ENCODE assay signal across 22 cellular contexts in genomic region chr5:555058-555623, GRCh38. TPM values are rescaled to one million over a fixed set of nuclear protein-coding genes. Genes with fewer than 3 reads are reported as not detected.
DNase-seq lines count a peak whose midpoint lies in the region; ATAC-seq and TF ChIP-seq lines count a peak whose summit lies in the region.
"Had no signal": no experiment of that assay in that cellular context is flagged by ENCODE, and none has a peak within 500 bp of the region (broad histone marks: within the 10 kb centered on the region; RNA-seq: fewer than 3 reads in every experiment).

No MANE protein-coding gene starts in this region.

- H3K27ac ChIP-seq in colonic mucosa (no peak overlapping the region), osteoblast (ENCODE audit: low read depth, low read length) (no peak overlapping the region), PC-3 (ENCODE audit: low read length) (no peak overlapping the region)
- H3K27ac ChIP-seq: adrenal gland, neutrophil, testis had no signal

- H3K4me2 ChIP-seq in osteoblast (ENCODE audit: insufficient read depth, low read length) (no peak overlapping the region), PC-3 (ENCODE audit: low read length) (no peak overlapping the region)
- H3K4me2 ChIP-seq: hepatocyte had no signal

- ATAC-seq in GM18858 (IDR thresholded peaks at IDR 0.05; ENCODE audit: unreplicated experiment) = no peak
- no peak for ATAC-seq in PC-3
- ATAC-seq: activated T-helper 17 cell treated with anti-CD3 and anti-CD28 coated beads, Interleukin-2, amount 50 U/mL, for 72 hours; GM12878 had no signal

- no peak for TF ChIP-seq CTCF in BE2C (IDR thresholded peaks at IDR 0.05; ENCODE audit: low read depth, low read length)
- no peak for TF ChIP-seq CTCF in colonic mucosa (IDR thresholded peaks at IDR 0.05)
- TF ChIP-seq CTCF in osteoblast (IDR thresholded peaks at IDR 0.05; ENCODE audit: extremely low read depth, low read depth, low read length) = no peak
- no peak for TF ChIP-seq CTCF in PC-3 (conservative IDR thresholded peaks at IDR 0.05; ENCODE audit: low read depth, low read length)

- peak; percentile 9 for DNase-seq in BE2C
- peak; percentile 11 for DNase-seq in G401 (ENCODE audit: low spot score)
- peak; percentile 41 for DNase-seq in colonic mucosa
- peak; percentile 71 for DNase-seq in osteoblast (ENCODE audit: insufficient read length, low spot score, missing footprints)
- DNase-seq in DMS114 treated with DMSO at 0.1 percent for 48 hours (lab: John Stamatoyannopoulos, UW; ENCODE audit: unreplicated experiment) = no peak
- DNase-seq in hippocampal formation (lab: John Stamatoyannopoulos, UW) = no peak
- DNase-seq in PC-3 = no peak
- DNase-seq: activated CD4-positive, alpha-beta T cell treated with anti-CD3 and anti-CD28 coated beads, Interleukin-2, amount 50 U/mL, for 1 hour; AML-193; effector CD8-positive, alpha-beta T cell; GDM1; kidney glomerular epithelial cell; MG63; NCI-H1930; NCI-H446 treated with DMSO at 0.1 percent for 48 hours had no signal

- H3K4me1 ChIP-seq in BE2C (no peaks in the 10 kb centered on the region), colonic mucosa (no peaks in the 10 kb centered on the region), osteoblast (ENCODE audit: insufficient read depth, low read length) (no peaks in the 10 kb centered on the region), PC-3 (ENCODE audit: insufficient read depth, low read length) (no peaks in the 10 kb centered on the region)
- H3K4me1 ChIP-seq: adrenal gland, testis had no signal

- CTCF ChIA-PET in PC-3 (lab: Charles Lee) = no interaction called here

- in situ Hi-C loops in G401 (cut with HindIII; ENCODE audit: low sequenced_read_pairs) = no loop called here

- H3K4me3 ChIP-seq in BE2C (ENCODE audit: low read depth, low read length) (no peak overlapping the region), colonic mucosa (no peak overlapping the region), osteoblast (ENCODE audit: insufficient read depth, low read length) (no peak overlapping the region), PC-3 (ENCODE audit: low read length) (no peak overlapping the region)
- H3K4me3 ChIP-seq: adrenal gland, GM12878, hepatocyte, MG63, testis had no signal

- H3K9me2 ChIP-seq in PC-3 (replicated peaks; ENCODE audit: low read length) = no peaks in the 10 kb centered on the region

- H3K27me3 ChIP-seq in BE2C (peaks cover 3% of the 10 kb centered on the region), colonic mucosa (no peaks in the 10 kb centered on the region), osteoblast (ENCODE audit: insufficient read depth, low read length) (peaks cover 16% of the 10 kb centered on the region), PC-3 (ENCODE audit: low read length) (peaks cover 7% of the 10 kb centered on the region)
- H3K27me3 ChIP-seq: adrenal gland, hepatocyte, testis had no signal

- H4K20me1 ChIP-seq in osteoblast (ENCODE audit: insufficient read depth, low read length) = no peaks in the 10 kb centered on the region
- H4K20me1 ChIP-seq in PC-3 (ENCODE audit: low read length) = no peaks in the 10 kb centered on the region

- POLR2A ChIA-PET in PC-3 (lab: Charles Lee; ENCODE audit: unreplicated experiment) = no interaction called here

- H3K9ac ChIP-seq in colonic mucosa (ENCODE audit: low read depth in 2 of 2, low read length in 2 of 2) = no peak overlapping the region
- no peak overlapping the region for H3K9ac ChIP-seq in PC-3 (ENCODE audit: low read length)

- no TSS peak for BruUV-seq in PC-3 (replicated peaks; lab: Mats Ljungman, UMichigan)

- H3K36me3 ChIP-seq in BE2C = no peaks in the 10 kb centered on the region
- no peaks in the 10 kb centered on the region for H3K36me3 ChIP-seq in colonic mucosa
- H3K36me3 ChIP-seq in osteoblast (ENCODE audit: insufficient read depth, low read length) = no peaks in the 10 kb centered on the region
- no peaks in the 10 kb centered on the region for H3K36me3 ChIP-seq in PC-3 (ENCODE audit: low read depth, low read length)
- H3K36me3 ChIP-seq: adrenal gland, MG63, neutrophil had no signal

- no peaks in the 10 kb centered on the region for H3F3A ChIP-seq in PC-3 (ENCODE audit: low read length, unreplicated experiment)

- H3K9me3 ChIP-seq in BE2C = no peaks in the 10 kb centered on the region
- H3K9me3 ChIP-seq in colonic mucosa = no peaks in the 10 kb centered on the region
- H3K9me3 ChIP-seq in osteoblast (ENCODE audit: low read depth, low read length) = no peaks in the 10 kb centered on the region
- no peaks in the 10 kb centered on the region for H3K9me3 ChIP-seq in PC-3 (ENCODE audit: low read length)
- H3K9me3 ChIP-seq: adrenal gland, neutrophil, testis had no signal

- intact Hi-C loops in colonic mucosa (cut with DNase I) (no loop called here), PC-3 (cut with micrococcal nuclease) (no loop called here)

- H2AFZ ChIP-seq in osteoblast (ENCODE audit: low read length) (no peak overlapping the region), PC-3 (ENCODE audit: low read length) (no peak overlapping the region)
- H2AFZ ChIP-seq: hepatocyte had no signal

- H3K79me2 ChIP-seq in osteoblast (ENCODE audit: insufficient read depth, low read length) (no peaks in the 10 kb centered on the region), PC-3 (ENCODE audit: low read length) (no peaks in the 10 kb centered on the region)
- H3K79me2 ChIP-seq: hepatocyte had no signal

RNA-seq across cellular contexts. Expression of gene SLC9A3, which starts 30.9 kb away (rescaled TPM):
- 2.3 TPM for polyA plus RNA-seq in BE2C (2012; ENCODE audit: insufficient read depth, insufficient read length, low read depth)
- total RNA-seq in G401 (2014; rRNA removed; shearing (Covaris generic)) = 3.6 and 5.1 TPM in 2 replicates
- total RNA-seq in colonic mucosa (10 to 100 TPM; 70.0 to 78.8 TPM), osteoblast (1.2 and 1.4 TPM in 2 replicates), PC-3 (2014; rRNA removed) (4.7 and 4.9 TPM in 2 replicates)

RNA-seq across cellular contexts. Expression of gene CEP72, which starts 57.0 kb away (rescaled TPM):
- polyA plus RNA-seq in BE2C (2012; ENCODE audit: insufficient read depth, insufficient read length, low read depth) = 5.6 TPM
- total RNA-seq in G401 (2014; rRNA removed; shearing (Covaris generic)) = 13.9 and 14.5 TPM in 2 replicates
- 10 to 100 TPM in 1 of 2 donors, 1 to 10 TPM in 1; 3.8 to 21.0 TPM for total RNA-seq in colonic mucosa
- total RNA-seq in osteoblast = 2.7 and 3.3 TPM in 2 replicates
- total RNA-seq in PC-3 (2014; rRNA removed) = 17.3 and 23.6 TPM in 2 replicates

Comparison
In these comparisons a context has a peak if more than half of its experiments do, and no peak if none do; other contexts are left out.
1. DNase-seq: peak in BE2C (single experiment), G401 (single experiment), colonic mucosa (single experiment) and osteoblast (single experiment); none in DMS114 treated with DMSO at 0.1 percent for 48 hours (single experiment), hippocampal formation (0 of 2) and PC-3 (single experiment).
2. RNA of gene SLC9A3, which starts 30.9 kb away (total RNA-seq): 70.0 to 78.8 TPM in colonic mucosa; 3.6 to 5.1 TPM in G401, 4.7 to 4.9 TPM in PC-3 and 1.2 to 1.4 TPM in osteoblast; every median in the first group is over 10 times any median in the second.